Comparison of ENCODE assay signal across 14 cellular contexts in genomic region chr15:74837482-74837881, GRCh38. TPM values are rescaled to one million over a fixed set of nuclear protein-coding genes. Genes with fewer than 3 reads are reported as not detected.
DNase-seq lines count a peak whose midpoint lies in the region; ATAC-seq and TF ChIP-seq lines count a peak whose summit lies in the region.
"Had no signal": no experiment of that assay in that cellular context is flagged by ENCODE, and none has a peak within 500 bp of the region (broad histone marks: within the 10 kb centered on the region; RNA-seq: fewer than 3 reads in every experiment).

No MANE protein-coding gene starts in this region.

- H3K4me3 ChIP-seq in GM23338, result no peak overlapping the region
- H3K4me3 ChIP-seq in WERI-Rb-1 (ENCODE audit: low read depth, low read length), result no peak overlapping the region
- no peak overlapping the region for H3K4me3 ChIP-seq in epithelial cell of proximal tubule (ENCODE audit: low read depth, low read length)
- no peak overlapping the region for H3K4me3 ChIP-seq in smooth muscle cell

- H3K9ac ChIP-seq in smooth muscle cell (ENCODE audit: low read depth), result no peak overlapping the region

- H3K36me3 Mint-ChIP-seq in GM23338 (ENCODE audit: low read depth), result peaks cover 19% of the 10 kb centered on the region

- no peaks in the 10 kb centered on the region for H3K9me2 ChIP-seq in GM23338 (ENCODE audit: insufficient read depth)

- no peak for ATAC-seq in GM23338
- no peak for ATAC-seq in HG03457 (IDR thresholded peaks at IDR 0.05; ENCODE audit: unreplicated experiment)

- DNase-seq in GM23338 (ENCODE audit: low spot score) (peak; percentile 40), WERI-Rb-1 (no peak), epithelial cell of proximal tubule (ENCODE audit: low read depth) (no peak), smooth muscle cell (lab: John Stamatoyannopoulos, UW; ENCODE audit: unreplicated experiment) (no peak), C1 segment of cervical spinal cord (lab: John Stamatoyannopoulos, UW) (no peak)
- no peak for DNase-seq in activated CD8-positive, alpha-beta memory T cell treated with anti-CD3 and anti-CD28 coated beads, Interleukin-2, amount 50 U/mL, for 4 hours
- DNase-seq: AML-193; CD4-positive, alpha-beta memory T cell; DMS79; NCI-H146; NCI-H2081 treated with DMSO at 0.1 percent for 48 hours; NCI-H524 had no signal

- no peaks in the 10 kb centered on the region; the same call in 1 of the 2 replicates for H3K36me3 ChIP-seq in GM23338 (ENCODE audit: insufficient read depth)
- H3K36me3 ChIP-seq in WERI-Rb-1, result peaks cover 48% of the 10 kb centered on the region
- no peaks in the 10 kb centered on the region for H3K36me3 ChIP-seq in smooth muscle cell (ENCODE audit: low read depth)

- no peaks in the 10 kb centered on the region for H3K27me3 ChIP-seq in GM23338 (ENCODE audit: insufficient read depth)
- H3K27me3 ChIP-seq in WERI-Rb-1 (ENCODE audit: insufficient read depth, low read depth, severe bottlenecking), result no peaks in the 10 kb centered on the region
- H3K27me3 ChIP-seq in smooth muscle cell (ENCODE audit: low read depth), result no peaks in the 10 kb centered on the region

- H3F3A ChIP-seq in GM23338 (replicated peaks; ENCODE audit: low read depth) (peaks cover 4% of the 10 kb centered on the region; the same call in 1 of the 2 replicates), smooth muscle cell (ENCODE audit: low read depth) (no peaks in the 10 kb centered on the region)

- peaks cover 23% of the 10 kb centered on the region for H3K27me3 Mint-ChIP-seq in GM23338 (ENCODE audit: insufficient read depth, low read depth, poor library complexity)
- H3K27me3 Mint-ChIP-seq: CD4-positive, alpha-beta memory T cell had no signal

- H3K27ac ChIP-seq in GM23338 (ENCODE audit: low read depth) (no peak overlapping the region), WERI-Rb-1 (no peak overlapping the region), smooth muscle cell (ENCODE audit: low read depth) (no peak overlapping the region)
- H3K27ac ChIP-seq: HL-60 had no signal

- H3K4me1 Mint-ChIP-seq in GM23338, result peaks cover 38% of the 10 kb centered on the region

- H3K9me3 ChIP-seq in WERI-Rb-1 (ENCODE audit: severe bottlenecking), result no peaks in the 10 kb centered on the region
- H3K9me3 ChIP-seq in smooth muscle cell (replicated peaks; ENCODE audit: low read depth), result no peaks in the 10 kb centered on the region

- H3K4me1 ChIP-seq in GM23338 (ENCODE audit: insufficient read depth), result no peaks in the 10 kb centered on the region; the same call in 1 of the 2 replicates
- no peaks in the 10 kb centered on the region for H3K4me1 ChIP-seq in smooth muscle cell (ENCODE audit: low read depth)

- no peak overlapping the region for H2AFZ ChIP-seq in GM23338
- no peak overlapping the region for H2AFZ ChIP-seq in smooth muscle cell (ENCODE audit: low read depth)

- TF ChIP-seq CTCF in GM23338 (conservative IDR thresholded peaks at IDR 0.05; ENCODE audit: low read depth in 2 of 2) (peak in 1 of 2 experiments; percentile 37; a peak in 2 of 4 replicates), WERI-Rb-1 (IDR thresholded peaks at IDR 0.05; ENCODE audit: low read depth, low read length) (peak; percentile 33), epithelial cell of proximal tubule (conservative IDR thresholded peaks at IDR 0.05; ENCODE audit: low read depth, low read length) (peak; percentile 38), smooth muscle cell (IDR thresholded peaks at IDR 0.05; ENCODE audit: borderline replicate concordance, insufficient read depth, poor library complexity, severe bottlenecking) (peak; percentile 5)

- H3K9me3 Mint-ChIP-seq in GM23338, result no peaks in the 10 kb centered on the region; the same call in 2 of the 3 replicates
- H3K9me3 Mint-ChIP-seq: CD4-positive, alpha-beta memory T cell had no signal

- WGBS in smooth muscle cell (ENCODE audit: low lambda C conversion rate), result 85% methylated on average over 12 of the region's 15 CpGs

- H4K20me1 ChIP-seq in GM23338 (replicated peaks; ENCODE audit: insufficient read depth) (no peaks in the 10 kb centered on the region; the same call in 1 of the 2 replicates), smooth muscle cell (ENCODE audit: low read depth) (no peaks in the 10 kb centered on the region)

- no peak overlapping the region for H3K27ac Mint-ChIP-seq in GM23338

- no peaks in the 10 kb centered on the region for H3K79me2 ChIP-seq in GM23338 (replicated peaks; ENCODE audit: insufficient read depth)
- no peaks in the 10 kb centered on the region for H3K79me2 ChIP-seq in smooth muscle cell (ENCODE audit: low read depth)

- H3K4me2 ChIP-seq in GM23338, result no peak overlapping the region
- no peak overlapping the region for H3K4me2 ChIP-seq in smooth muscle cell

- H3K4me3 Mint-ChIP-seq in GM23338, result no peak overlapping the region
- H3K4me3 Mint-ChIP-seq: CD4-positive, alpha-beta memory T cell had no signal

TF ChIP-seq in GM23338, 12 proteins besides CTCF, POLR2A, EP300 and RAD21:
- TF ChIP-seq NANOG (IDR thresholded peaks at IDR 0.05; ENCODE audit: borderline replicate concordance) (no peak), ETS1 (IDR thresholded peaks at IDR 0.05) (no peak), JUNB (IDR thresholded peaks at IDR 0.05; ENCODE audit: unreplicated experiment) (no peak), ZNF331 (CRISPR knock-in tag; IDR thresholded peaks at IDR 0.05; ENCODE audit: low read depth) (no peak), REST (IDR thresholded peaks at IDR 0.05; ENCODE audit: unreplicated experiment) (no peak), CREB1 (CRISPR knock-in tag; IDR thresholded peaks at IDR 0.05; ENCODE audit: low read depth) (no peak), EZH2phosphoT487 (IDR thresholded peaks at IDR 0.05; ENCODE audit: unreplicated experiment) (no peak), ZNF114 (CRISPR knock-in tag; IDR thresholded peaks at IDR 0.05) (no peak), EZH2 (IDR thresholded peaks at IDR 0.05; ENCODE audit: low read depth, unreplicated experiment) (no peak)

RNA-seq across cellular contexts. Expression of gene ULK3, which starts 5.5 kb away (rescaled TPM):
- 32.6 and 35.4 TPM in 2 replicates for total RNA-seq in GM23338 (2014; rRNA removed; shearing (Covaris generic))
- polyA plus RNA-seq in GM23338 (2016; fragmentation: Nextera tagmentation; extraction: Ambion mirVana) (19.3 and 20.3 TPM in 2 replicates), smooth muscle cell (20.8 and 23.7 TPM in 2 replicates)
- total RNA-seq in epithelial cell of proximal tubule (19.7 and 20.2 TPM in 2 replicates), smooth muscle cell (14.2 and 24.1 TPM in 2 replicates)

RNA-seq across cellular contexts. Expression of gene CPLX3, which starts 11.1 kb away (rescaled TPM):
- total RNA-seq in GM23338 (2014; rRNA removed; shearing (Covaris generic)), result 0.62 and 0.66 TPM in 2 replicates
- polyA plus RNA-seq in GM23338 (2016; fragmentation: Nextera tagmentation; extraction: Ambion mirVana), result 0.21 TPM in 1 of 2 replicates, not detected in the other
- total RNA-seq in epithelial cell of proximal tubule, result not detected in 2 replicates
- total RNA-seq in smooth muscle cell, result 0.04 and 0.22 TPM in 2 replicates
- not detected in 2 replicates for polyA plus RNA-seq in smooth muscle cell
- total RNA-seq: CD4-positive, alpha-beta memory T cell had no signal
- polyA plus RNA-seq: CD4-positive, alpha-beta memory T cell had no signal

RNA-seq across cellular contexts. Expression of gene LMAN1L, which starts 24.8 kb away (rescaled TPM):
- not detected in 2 replicates for total RNA-seq in GM23338 (2014; rRNA removed; shearing (Covaris generic))
- polyA plus RNA-seq in GM23338 (2016; fragmentation: Nextera tagmentation; extraction: Ambion mirVana) (not detected in 2 replicates), smooth muscle cell (not detected in 2 replicates)
- total RNA-seq in epithelial cell of proximal tubule (not detected in 2 replicates), smooth muscle cell (not detected in 2 replicates)
- polyA plus RNA-seq: CD4-positive, alpha-beta memory T cell had no signal

RNA-seq across cellular contexts. Expression of gene SCAMP2, which starts 35.7 kb away (rescaled TPM):
- 51.3 and 64.9 TPM in 2 replicates for total RNA-seq in GM23338 (2014; rRNA removed; shearing (Covaris generic))
- polyA plus RNA-seq in GM23338 (2016; fragmentation: Nextera tagmentation; extraction: Ambion mirVana), result 34.7 and 35.8 TPM in 2 replicates
- 39.3 and 58.9 TPM in 2 replicates for total RNA-seq in epithelial cell of proximal tubule
- total RNA-seq in smooth muscle cell, result 47.5 and 55.5 TPM in 2 replicates
- polyA plus RNA-seq in smooth muscle cell, result 80.3 and 87.6 TPM in 2 replicates

RNA-seq across cellular contexts. Expression of gene MPI, which starts 52.4 kb away (rescaled TPM):
- total RNA-seq in GM23338 (2014; rRNA removed; shearing (Covaris generic)), result 67.5 and 74.2 TPM in 2 replicates
- polyA plus RNA-seq in GM23338 (2016; fragmentation: Nextera tagmentation; extraction: Ambion mirVana) (18.0 and 21.2 TPM in 2 replicates), smooth muscle cell (35.6 and 41.9 TPM in 2 replicates)
- total RNA-seq in epithelial cell of proximal tubule (64.2 and 66.1 TPM in 2 replicates), smooth muscle cell (43.6 and 53.1 TPM in 2 replicates)
